ENCODE assay signal across 11 cellular contexts in genomic region chr14:64960762-64961276, GRCh38. TPM values are rescaled to one million over a fixed set of nuclear protein-coding genes. Genes with fewer than 3 reads are reported as not detected.
DNase-seq lines count a peak whose midpoint lies in the region; ATAC-seq and TF ChIP-seq lines count a peak whose summit lies in the region.
"Had no signal": no experiment of that assay in that cellular context is flagged by ENCODE, and none has a peak within 500 bp of the region (broad histone marks: within the 10 kb centered on the region; RNA-seq: fewer than 3 reads in every experiment).

No MANE protein-coding gene starts in this region.

- no peaks in the 10 kb centered on the region for H3K27me3 Mint-ChIP-seq in effector memory CD8-positive, alpha-beta T cell

- peak; percentile 43 for ATAC-seq in effector memory CD8-positive, alpha-beta T cell (replicated peaks)
- ATAC-seq in gastrocnemius medialis (peak; percentile 54 to 60), omental fat pad (ENCODE audit: low FRiP score) (no peak)

- no peaks in the 10 kb centered on the region for H3K9me3 ChIP-seq in gastrocnemius medialis

- H3K27ac Mint-ChIP-seq in effector memory CD8-positive, alpha-beta T cell: peak overlapping the region; percentile 16 to 79

- H3K27me3 ChIP-seq in gastrocnemius medialis: no peaks in the 10 kb centered on the region

- intact Hi-C loops in gastrocnemius medialis (cut with DNase I; ENCODE audit: low total_unique reads): no loop called here

- peak overlapping the region in 1 of 4 donors; percentile 39 for H3K27ac ChIP-seq in gastrocnemius medialis

- in situ Hi-C loops in gastrocnemius medialis (cut with MboI; ENCODE audit: low sequenced_read_pairs in 4 of 4): no loop called here

- TF ChIP-seq CTCF in gastrocnemius medialis (IDR thresholded peaks at IDR 0.05 in 4 of 5, conservative IDR thresholded peaks at IDR 0.05 in 1 of 5) (no peak), omental fat pad (IDR thresholded peaks at IDR 0.05) (no peak)

- peaks cover 3% of the 10 kb centered on the region for H3K36me3 Mint-ChIP-seq in effector memory CD8-positive, alpha-beta T cell (ENCODE audit: insufficient read depth)

- DNase-seq in SIG-M5 treated with dmso at 0.1 percent for 504 hours (lab: John Stamatoyannopoulos, UW; ENCODE audit: unreplicated experiment) (peak; percentile 40), SIG-M5 (lab: John Stamatoyannopoulos, UW) (no peak), NCI-H2196 treated with DMSO at 0.1 percent for 48 hours (lab: John Stamatoyannopoulos, UW; ENCODE audit: unreplicated experiment) (peak; percentile 86), gastrocnemius medialis (peak in 1 of 2 donors; percentile 40), omental fat pad (ENCODE audit: low spot score) (no peak), NCI-H1417 treated with DMSO at 0.1 percent for 48 hours (lab: John Stamatoyannopoulos, UW) (no peak), T1000 (lab: John Stamatoyannopoulos, UW) (no peak)
- DNase-seq in effector memory CD8-positive, alpha-beta T cell: no peak
- DNase-seq: stimulated activated CD8-positive, alpha-beta memory T cell treated with anti-CD3 and anti-CD28 coated beads, Interleukin-4, amount 100 ng/mL, for 48 hours had no signal

- no peaks in the 10 kb centered on the region for H3K36me3 ChIP-seq in gastrocnemius medialis

- peaks cover 8 to 17% of the 10 kb centered on the region in 2 donors for H3K4me1 ChIP-seq in gastrocnemius medialis

- H3K4me3 Mint-ChIP-seq in effector memory CD8-positive, alpha-beta T cell: no peak overlapping the region

- H3K9me3 Mint-ChIP-seq in effector memory CD8-positive, alpha-beta T cell: no peaks in the 10 kb centered on the region

- peaks cover 4 to 6% of the 10 kb centered on the region in 2 donors for H3K4me1 Mint-ChIP-seq in effector memory CD8-positive, alpha-beta T cell (ENCODE audit: low read depth in 2 of 2)

- TF ChIP-seq POLR2A in gastrocnemius medialis (IDR thresholded peaks at IDR 0.05): no peak

- H3K4me3 ChIP-seq in gastrocnemius medialis: no peak overlapping the region

RNA-seq across cellular contexts. Expression of gene RAB15, which starts 11.3 kb away (rescaled TPM):
- total RNA-seq in gastrocnemius medialis (1 to 10 TPM in 2 of 4 donors, under 1 TPM in 2; 0.51 to 7.3 (median 2.0) TPM), omental fat pad (1 to 10 TPM; 1.6 to 3.8 (median 2.4) TPM)

RNA-seq across cellular contexts. Expression of gene GPX2, which starts 18.3 kb away (rescaled TPM):
- total RNA-seq in gastrocnemius medialis (1 to 10 TPM in 1 of 4 donors, under 1 TPM in 2, not detected in 1; 0.49 to 1.4 (median 0.61) TPM), omental fat pad (not detected)
- total RNA-seq: activated CD8-positive, alpha-beta memory T cell treated with anti-CD3 and anti-CD28 coated beads for 36 hours; renal cortical epithelial cell had no signal

RNA-seq across cellular contexts. Expression of gene FNTB, which starts 25.9 kb away (rescaled TPM):
- total RNA-seq in gastrocnemius medialis (10 to 100 TPM in 3 of 4 donors, 1 to 10 TPM in 1; 6.1 to 40.6 (median 18.0) TPM), omental fat pad (10 to 100 TPM in 3 of 4 donors, 1 to 10 TPM in 1; 8.4 to 16.7 (median 13.7) TPM)

RNA-seq across cellular contexts. Expression of gene CHURC1, which starts 46.6 kb away (rescaled TPM):
- 100 to 1,000 TPM in 1 of 4 donors, 10 to 100 TPM in 3; 47.9 to 108 (median 79.6) TPM for total RNA-seq in gastrocnemius medialis
- 100 to 1,000 TPM in 1 of 4 donors, 10 to 100 TPM in 3; 53.6 to 113 (median 81.9) TPM for total RNA-seq in omental fat pad

Comparison
In these comparisons a context has a peak if more than half of its experiments do, and no peak if none do; other contexts are left out.
1. DNase-seq: peak in SIG-M5 treated with dmso at 0.1 percent for 504 hours (single experiment) and NCI-H2196 treated with DMSO at 0.1 percent for 48 hours (single experiment); none in SIG-M5 (single experiment), effector memory CD8-positive, alpha-beta T cell (0 of 3), omental fat pad (single experiment), NCI-H1417 treated with DMSO at 0.1 percent for 48 hours (single experiment) and T1000 (single experiment).